ENCODE assay signal across 20 cellular contexts in the genomic region with DNA sequence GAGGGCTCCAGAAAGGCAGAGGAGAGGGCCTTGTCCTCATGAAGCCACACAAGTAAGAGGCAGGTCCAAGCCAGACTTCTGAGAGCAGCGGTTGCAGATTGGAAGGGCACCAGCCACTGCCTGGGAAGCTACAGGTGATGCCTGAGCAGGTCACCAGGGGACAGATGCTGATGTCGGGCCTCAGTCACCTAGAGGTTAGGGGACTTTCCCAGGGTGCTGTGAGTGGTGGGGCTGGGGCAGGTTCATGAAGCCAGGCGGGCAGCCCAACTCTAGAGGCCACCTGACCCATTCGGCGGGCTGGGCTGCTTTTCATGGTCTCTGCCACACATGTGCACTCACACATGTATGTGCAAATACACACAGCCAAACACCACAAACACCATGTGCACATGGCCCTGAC. TPM values are rescaled to one million over a fixed set of nuclear protein-coding genes. Genes with fewer than 3 reads are reported as not detected.
"Had no signal": no experiment of that assay in that cellular context is flagged by ENCODE, and none has a peak within 500 bp of the region (broad histone marks: within the 10 kb centered on the region; RNA-seq: fewer than 3 reads in every experiment).

No MANE protein-coding gene starts in this region.

RNA-seq across cellular contexts. Expression of a gene that starts 3.6 kb away (rescaled TPM):
- total RNA-seq: activated CD4-positive, alpha-beta memory T cell treated with anti-CD3 and anti-CD28 coated beads for 36 hours; activated CD4-positive, alpha-beta T cell treated with anti-CD3 and anti-CD28 coated beads, Interleukin-2, amount 10 ng/mL, durations not matched to agents 24 days and 14 days; activated CD8-positive, alpha-beta memory T cell treated with anti-CD3 and anti-CD28 coated beads for 36 hours; activated CD8-positive, alpha-beta T cell treated with anti-CD3 and anti-CD28 coated beads for 36 hours; activated naive CD4-positive, alpha-beta T cell treated with anti-CD3 and anti-CD28 coated beads for 36 hours; activated naive CD4-positive, alpha-beta T cell treated with anti-CD3 and anti-CD28 coated beads, Interleukin-2, amount 50 U/mL, for 72 hours; activated naive CD8-positive, alpha-beta T cell treated with anti-CD3 and anti-CD28 coated beads for 36 hours; activated T-cell treated with anti-CD3 and anti-CD28 coated beads, Interleukin-2, amount 50 U/mL, for 4 hours; activated T-cell treated with anti-CD3 and anti-CD28 coated beads, Interleukin-2, amount 50 U/mL, for 72 hours; activated T-helper 1 cell treated with anti-CD3 and anti-CD28 coated beads, Interleukin-12 subunit alpha, Interleukin-12 subunit beta, Interleukin-2, Interleukin-4 antibody, amounts not matched to agents 30 ng/mL and 10 ng/mL and 1 ng/mL, durations not matched to agents 14 hours and 24 hours and 36 hours; activated T-helper 17 cell treated with anti-CD3 and anti-CD28 coated beads, Interleukin-2, amount 50 U/mL, for 72 hours; adrenal gland; aorta; bronchial epithelial cell; cardiac muscle cell; chondrocyte; T-helper 1 cell treated with Interleukin-12 subunit alpha and Interleukin-12 subunit beta and Interleukin-4 antibody, amounts not matched to agents 30 ng/mL and 1 ng/mL, for 36 hours; T-helper 17 cell; T-helper 2 cell treated with Interferon-gamma antibody and Interleukin-4, amounts not matched to agents 100 ng/mL and 5 ng/mL, for 36 hours; WTC11 had no signal
- polyA plus RNA-seq: aorta, cardiac muscle cell had no signal

RNA-seq across cellular contexts. Expression of a gene that starts 52.0 kb away (rescaled TPM):
- total RNA-seq: activated CD4-positive, alpha-beta memory T cell treated with anti-CD3 and anti-CD28 coated beads for 36 hours; activated CD4-positive, alpha-beta T cell treated with anti-CD3 and anti-CD28 coated beads, Interleukin-2, amount 10 ng/mL, durations not matched to agents 24 days and 14 days; activated CD8-positive, alpha-beta memory T cell treated with anti-CD3 and anti-CD28 coated beads for 36 hours; activated CD8-positive, alpha-beta T cell treated with anti-CD3 and anti-CD28 coated beads for 36 hours; activated naive CD4-positive, alpha-beta T cell treated with anti-CD3 and anti-CD28 coated beads for 36 hours; activated naive CD4-positive, alpha-beta T cell treated with anti-CD3 and anti-CD28 coated beads, Interleukin-2, amount 50 U/mL, for 72 hours; activated naive CD8-positive, alpha-beta T cell treated with anti-CD3 and anti-CD28 coated beads for 36 hours; activated T-cell treated with anti-CD3 and anti-CD28 coated beads, Interleukin-2, amount 50 U/mL, for 4 hours; activated T-cell treated with anti-CD3 and anti-CD28 coated beads, Interleukin-2, amount 50 U/mL, for 72 hours; activated T-helper 1 cell treated with anti-CD3 and anti-CD28 coated beads, Interleukin-12 subunit alpha, Interleukin-12 subunit beta, Interleukin-2, Interleukin-4 antibody, amounts not matched to agents 30 ng/mL and 10 ng/mL and 1 ng/mL, durations not matched to agents 14 hours and 24 hours and 36 hours; activated T-helper 17 cell treated with anti-CD3 and anti-CD28 coated beads, Interleukin-2, amount 50 U/mL, for 72 hours; adrenal gland; aorta; bronchial epithelial cell; cardiac muscle cell; chondrocyte; T-helper 1 cell treated with Interleukin-12 subunit alpha and Interleukin-12 subunit beta and Interleukin-4 antibody, amounts not matched to agents 30 ng/mL and 1 ng/mL, for 36 hours; T-helper 17 cell; T-helper 2 cell treated with Interferon-gamma antibody and Interleukin-4, amounts not matched to agents 100 ng/mL and 5 ng/mL, for 36 hours; WTC11 had no signal
- polyA plus RNA-seq: adrenal gland, aorta had no signal
